In the genomic region with DNA sequence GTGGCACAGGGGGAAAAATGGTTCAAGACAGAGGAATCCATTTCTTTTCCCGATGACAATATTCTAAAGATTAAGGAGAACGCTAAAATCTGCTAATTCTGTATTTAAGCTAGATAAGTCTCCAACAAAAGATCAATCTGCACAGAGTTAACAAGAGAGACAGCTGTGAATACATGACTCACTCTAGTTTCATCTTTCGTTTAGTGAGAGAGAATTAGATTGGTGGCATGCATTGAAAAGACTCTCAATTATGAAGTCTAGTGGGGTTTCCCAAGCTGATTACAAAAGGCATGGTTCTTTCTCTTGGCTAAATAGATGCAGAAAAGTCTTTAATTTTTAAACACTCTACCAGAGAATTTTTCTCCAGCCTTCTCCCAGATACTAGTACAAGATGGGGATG, we compare ENCODE assay signal across 1 cellular context.
TF ChIP-seq lines count a peak whose summit lies in the region.

No MANE protein-coding gene starts in this region.

TF ChIP-seq in GM12878, 131 proteins besides CTCF, POLR2A, EP300 and RAD21 (continued from another document):
- TF ChIP-seq NFIC (IDR thresholded peaks at IDR 0.05; ENCODE audit: low read depth, low read length) (no peak), IRF4 (IDR thresholded peaks at IDR 0.05; ENCODE audit: low read depth, low read length) (no peak)
